12 cellular contexts compared by ENCODE assay signal in the genomic region with DNA sequence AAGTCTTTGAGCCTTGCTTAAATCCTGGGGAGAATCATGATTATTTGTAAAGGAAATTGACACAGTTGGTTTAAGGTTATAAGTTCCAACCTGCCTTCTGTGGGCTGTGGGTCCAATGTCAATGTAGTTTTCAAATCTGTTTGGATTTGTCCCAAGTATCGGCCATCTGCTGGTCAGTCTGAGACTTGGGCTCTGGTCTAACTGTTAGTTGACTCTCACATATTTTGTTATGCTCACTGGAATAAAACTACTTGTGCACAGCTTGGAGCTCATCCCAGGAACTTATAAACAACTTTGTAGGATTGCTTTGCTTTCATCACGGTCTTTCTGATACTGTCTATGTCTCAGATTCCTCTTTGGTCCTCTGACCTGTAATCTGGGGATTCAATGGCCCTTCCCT.
DNase-seq lines count a peak whose midpoint lies in the region; ATAC-seq and TF ChIP-seq lines count a peak whose summit lies in the region.
"Had no signal": no experiment of that assay in that cellular context is flagged by ENCODE, and none has a peak within 500 bp of the region (broad histone marks: within the 10 kb centered on the region; RNA-seq: fewer than 3 reads in every experiment).

No MANE protein-coding gene starts in this region.

- H3K4me1 ChIP-seq in liver (ENCODE audit: control insufficient read depth in 4 of 4, insufficient read depth in 4 of 4, low read length in 3 of 4), result no peaks in the 10 kb centered on the region

- no peaks in the 10 kb centered on the region for H3K9me3 ChIP-seq in liver (ENCODE audit: control insufficient read depth in 4 of 4, low read length in 3 of 4)

- H3K27me3 ChIP-seq in brain microvascular endothelial cell (replicated peaks), result no peaks in the 10 kb centered on the region
- peaks cover 0 to 2% (median 0%) of the 10 kb centered on the region in 4 donors for H3K27me3 ChIP-seq in liver (ENCODE audit: control insufficient read depth in 4 of 4, insufficient read depth in 4 of 4, low read length in 3 of 4)

- TF ChIP-seq CTCF in brain microvascular endothelial cell (IDR thresholded peaks at IDR 0.05; ENCODE audit: low read depth, low read length, missing control alignments), result peak; percentile 50
- TF ChIP-seq CTCF in liver (IDR thresholded peaks at IDR 0.05; ENCODE audit: low read depth, low read length, missing input control), result peak; percentile 13

- in situ Hi-C loops in brain microvascular endothelial cell (cut with HindIII; ENCODE audit: low pct_ligation_motif_present, low sequenced_read_pairs), result no loop called here

- no peak overlapping the region for H3K9ac ChIP-seq in liver (ENCODE audit: low read depth in 1 of 2, low read length in 2 of 2)

- peak in 1 of 2 donors; percentile 31 for TF ChIP-seq RAD21 in liver (IDR thresholded peaks at IDR 0.05)

- DNase-seq in COR-L47 (lab: John Stamatoyannopoulos, UW) (peak; percentile 3), HT-29 (ENCODE audit: low spot score) (peak; percentile 22), brain microvascular endothelial cell (peak; percentile 29)
- DNase-seq: activated T-cell treated with anti-CD3 and anti-CD28 coated beads, Interleukin-2, amount 50 U/mL, for 48 hours; natural killer cell; NCI-H2029; NCI-H82 had no signal

- H3K4me3 ChIP-seq in brain microvascular endothelial cell (ENCODE audit: low read depth, low read length), result no peak overlapping the region
- no peak overlapping the region for H3K4me3 ChIP-seq in liver (ENCODE audit: low read depth in 1 of 3, low read length in 3 of 3)
- H3K4me3 ChIP-seq: coronary artery had no signal

- no peak for ATAC-seq in HG02610 (IDR thresholded peaks at IDR 0.05; ENCODE audit: unreplicated experiment)
- no peak for ATAC-seq in GM19463 (IDR thresholded peaks at IDR 0.05; ENCODE audit: unreplicated experiment)
- ATAC-seq in GM18870 (IDR thresholded peaks at IDR 0.05; ENCODE audit: unreplicated experiment), result no peak
- ATAC-seq: natural killer cell had no signal

- no peak overlapping the region for H3K27ac ChIP-seq in brain microvascular endothelial cell
- no peak overlapping the region for H3K27ac ChIP-seq in liver (ENCODE audit: low read depth in 1 of 2, low read length in 2 of 2)
- H3K27ac ChIP-seq: coronary artery had no signal

- H3K36me3 ChIP-seq in brain microvascular endothelial cell (replicated peaks), result no peaks in the 10 kb centered on the region
- no peaks in the 10 kb centered on the region for H3K36me3 ChIP-seq in liver (ENCODE audit: control insufficient read depth in 4 of 4, insufficient read depth in 3 of 4, low read depth in 1 of 4, low read length in 3 of 4)

- 77% methylated on average over 2 of the region's 2 CpGs for WGBS in liver

TF ChIP-seq in liver, 16 proteins besides CTCF, POLR2A, EP300 and RAD21:
- no peak for TF ChIP-seq FOXA1 (IDR thresholded peaks at IDR 0.05)
- TF ChIP-seq EGR1 (IDR thresholded peaks at IDR 0.05; ENCODE audit: low read depth in 2 of 2), result no peak
- TF ChIP-seq ATF3 (IDR thresholded peaks at IDR 0.05), result no peak
- TF ChIP-seq RXRA (IDR thresholded peaks at IDR 0.05), result no peak
- no peak for TF ChIP-seq JUND (IDR thresholded peaks at IDR 0.05)
- no peak for TF ChIP-seq YY1 (IDR thresholded peaks at IDR 0.05)
- no peak for TF ChIP-seq GABPA (IDR thresholded peaks at IDR 0.05 in 1 of 2, conservative IDR thresholded peaks at IDR 0.05 in 1 of 2)
- TF ChIP-seq ZBTB33 (IDR thresholded peaks at IDR 0.05), result no peak
- no peak for TF ChIP-seq SP1 (IDR thresholded peaks at IDR 0.05)
- no peak for TF ChIP-seq TAF1 (conservative IDR thresholded peaks at IDR 0.05)
- TF ChIP-seq, protein P1, sequence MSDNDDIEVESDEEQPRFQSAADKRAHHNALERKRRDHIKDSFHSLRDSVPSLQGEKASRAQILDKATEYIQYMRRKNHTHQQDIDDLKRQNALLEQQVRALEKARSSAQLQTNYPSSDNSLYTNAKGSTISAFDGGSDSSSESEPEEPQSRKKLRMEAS (IDR thresholded peaks at IDR 0.05), result no peak
- TF ChIP-seq FOXA2 (IDR thresholded peaks at IDR 0.05), result no peak
- no peak for TF ChIP-seq NR2F2 (IDR thresholded peaks at IDR 0.05)
- no peak for TF ChIP-seq HNF4G (IDR thresholded peaks at IDR 0.05)
TF ChIP-seq in liver: peak in this region for 0.
